16 cellular contexts compared by ENCODE assay signal in genomic region chr14:94644102-94644535, GRCh38. TPM values are rescaled to one million over a fixed set of nuclear protein-coding genes. Genes with fewer than 3 reads are reported as not detected.
DNase-seq lines count a peak whose midpoint lies in the region; ATAC-seq and TF ChIP-seq lines count a peak whose summit lies in the region.
"Had no signal": no experiment of that assay in that cellular context is flagged by ENCODE, and none has a peak within 500 bp of the region (broad histone marks: within the 10 kb centered on the region; RNA-seq: fewer than 3 reads in every experiment).

No MANE protein-coding gene starts in this region.

- no peak overlapping the region for H3K4me3 ChIP-seq in neural progenitor cell
- H3K4me3 ChIP-seq: BLaER1 treated with 17β-estradiol and CSF1 and Interleukin-3, amounts not matched to agents 10 nM and 100 nM had no signal

- TF ChIP-seq CTCF in neural progenitor cell (IDR thresholded peaks at IDR 0.05) (no peak), type B pancreatic cell (conservative IDR thresholded peaks at IDR 0.05) (no peak)

- ATAC-seq in activated CD8-positive, alpha-beta memory T cell treated with anti-CD3 and anti-CD28 coated beads, Interleukin-2, amount 10 ng/mL, durations not matched to agents 7 days and 5 days, result no peak

- H3K4me2 ChIP-seq in neural progenitor cell, result no peak overlapping the region

- H4K20me1 ChIP-seq in neural progenitor cell (ENCODE audit: low read depth), result no peaks in the 10 kb centered on the region
- H4K20me1 ChIP-seq: BLaER1 treated with 17β-estradiol and CSF1 and Interleukin-3, amounts not matched to agents 10 nM and 100 nM had no signal

- peaks cover 2% of the 10 kb centered on the region for H3K9me3 Mint-ChIP-seq in activated CD8-positive, alpha-beta memory T cell treated with anti-CD3 and anti-CD28 coated beads, Interleukin-2, amount 10 ng/mL, durations not matched to agents 7 days and 5 days (ENCODE audit: low read depth)
- peaks cover 7% of the 10 kb centered on the region for H3K9me3 Mint-ChIP-seq in neural progenitor cell
- H3K9me3 Mint-ChIP-seq in type B pancreatic cell, result no peaks in the 10 kb centered on the region

- no peaks in the 10 kb centered on the region for H3K9me3 ChIP-seq in neural progenitor cell (ENCODE audit: low read depth)

- no peaks in the 10 kb centered on the region for H3K27me3 ChIP-seq in neural progenitor cell
- H3K27me3 ChIP-seq: BLaER1 treated with 17β-estradiol and CSF1 and Interleukin-3, amounts not matched to agents 10 nM and 100 nM had no signal

- no peaks in the 10 kb centered on the region for H3K36me3 Mint-ChIP-seq in activated CD8-positive, alpha-beta memory T cell treated with anti-CD3 and anti-CD28 coated beads, Interleukin-2, amount 10 ng/mL, durations not matched to agents 7 days and 5 days
- no peaks in the 10 kb centered on the region for H3K36me3 Mint-ChIP-seq in neural progenitor cell
- no peaks in the 10 kb centered on the region for H3K36me3 Mint-ChIP-seq in type B pancreatic cell

- no peak overlapping the region for H3K9ac ChIP-seq in neural progenitor cell
- H3K9ac ChIP-seq: BLaER1 treated with 17β-estradiol and CSF1 and Interleukin-3, amounts not matched to agents 10 nM and 100 nM had no signal

- H2AFZ ChIP-seq in neural progenitor cell (replicated peaks), result no peak overlapping the region

- H3K4me3 Mint-ChIP-seq in activated CD8-positive, alpha-beta memory T cell treated with anti-CD3 and anti-CD28 coated beads, Interleukin-2, amount 10 ng/mL, durations not matched to agents 7 days and 5 days, result no peak overlapping the region
- peak overlapping the region; percentile 21 for H3K4me3 Mint-ChIP-seq in neural progenitor cell
- no peak overlapping the region for H3K4me3 Mint-ChIP-seq in type B pancreatic cell
- H3K4me3 Mint-ChIP-seq: CD4-positive, CD25-positive, alpha-beta regulatory T cell; HFFc6 had no signal

- H3K27me3 Mint-ChIP-seq in activated CD8-positive, alpha-beta memory T cell treated with anti-CD3 and anti-CD28 coated beads, Interleukin-2, amount 10 ng/mL, durations not matched to agents 7 days and 5 days, result no peaks in the 10 kb centered on the region
- peaks cover 6% of the 10 kb centered on the region for H3K27me3 Mint-ChIP-seq in neural progenitor cell (ENCODE audit: insufficient read depth, low read depth)
- H3K27me3 Mint-ChIP-seq in type B pancreatic cell, result peaks cover 3% of the 10 kb centered on the region
- H3K27me3 Mint-ChIP-seq: CD4-positive, CD25-positive, alpha-beta regulatory T cell had no signal

- H3K4me1 ChIP-seq in neural progenitor cell, result no peaks in the 10 kb centered on the region

- CTCF ChIA-PET in activated CD8-positive, alpha-beta memory T cell treated with anti-CD3 and anti-CD28 coated beads, Interleukin-2, amount 10 ng/mL, durations not matched to agents 7 days and 5 days (lab: Charles Lee), result no interaction called here

- no peaks in the 10 kb centered on the region for H3K79me2 ChIP-seq in neural progenitor cell (ENCODE audit: low read depth)

- peak; percentile 12 for DNase-seq in activated CD8-positive, alpha-beta memory T cell treated with anti-CD3 and anti-CD28 coated beads, Interleukin-2, amount 10 ng/mL, durations not matched to agents 7 days and 5 days
- DNase-seq in activated CD8-positive, alpha-beta memory T cell treated with anti-CD3 and anti-CD28 coated beads for 24 hours, result no peak
- peak; percentile 22 for DNase-seq in islet precursor cell
- DNase-seq in neural progenitor cell (ENCODE audit: low spot score), result no peak
- DNase-seq in type B pancreatic cell (ENCODE audit: extremely low spot score, unreplicated experiment), result peak; percentile 47
- no peak for DNase-seq in COLO829 (ENCODE audit: low spot score)
- no peak for DNase-seq in AG08396 (ENCODE audit: low spot score)
- DNase-seq: 8988T; Calu3; CD4-positive, CD25-positive, alpha-beta regulatory T cell; DMS 273 treated with DMSO at 0.1 percent for 48 hours; HCEC 1CT; HFFc6 had no signal

- H3K27ac ChIP-seq in neural progenitor cell, result no peak overlapping the region
- H3K27ac ChIP-seq: BLaER1 treated with 17β-estradiol and CSF1 and Interleukin-3, amounts not matched to agents 10 nM and 100 nM had no signal

- no peaks in the 10 kb centered on the region for H3K36me3 ChIP-seq in neural progenitor cell

- no peak overlapping the region for H3K27ac Mint-ChIP-seq in activated CD8-positive, alpha-beta memory T cell treated with anti-CD3 and anti-CD28 coated beads, Interleukin-2, amount 10 ng/mL, durations not matched to agents 7 days and 5 days
- H3K27ac Mint-ChIP-seq in neural progenitor cell, result peak overlapping the region; percentile 41
- no peak overlapping the region for H3K27ac Mint-ChIP-seq in type B pancreatic cell
- H3K27ac Mint-ChIP-seq: HFFc6 had no signal

- H3F3A ChIP-seq in neural progenitor cell (ENCODE audit: low read depth), result no peaks in the 10 kb centered on the region

- no peaks in the 10 kb centered on the region for H3K4me1 Mint-ChIP-seq in activated CD8-positive, alpha-beta memory T cell treated with anti-CD3 and anti-CD28 coated beads, Interleukin-2, amount 10 ng/mL, durations not matched to agents 7 days and 5 days
- H3K4me1 Mint-ChIP-seq in neural progenitor cell (peaks cover 9% of the 10 kb centered on the region), type B pancreatic cell (ENCODE audit: unreplicated experiment) (no peaks in the 10 kb centered on the region)
- H3K4me1 Mint-ChIP-seq: CD4-positive, CD25-positive, alpha-beta regulatory T cell had no signal

RNA-seq across cellular contexts. Expression of gene SERPINA3, which starts 31.9 kb away (rescaled TPM):
- not detected for total RNA-seq in activated CD8-positive, alpha-beta memory T cell treated with anti-CD3 and anti-CD28 coated beads, Interleukin-2, amount 10 ng/mL, durations not matched to agents 7 days and 5 days
- not detected in 2 replicates for total RNA-seq in neural progenitor cell (ENCODE audit: low replicate concordance)
- total RNA-seq in type B pancreatic cell (ENCODE audit: low replicate concordance), result 3.5 and 7.1 TPM in 2 replicates
- total RNA-seq: CD4-positive, CD25-positive, alpha-beta regulatory T cell; Daoy; HFFc6; HT1080 had no signal

Comparison
In these comparisons a context has a peak if more than half of its experiments do, and no peak if none do; other contexts are left out.
1. DNase-seq: peak in activated CD8-positive, alpha-beta memory T cell treated with anti-CD3 and anti-CD28 coated beads, Interleukin-2, amount 10 ng/mL, durations not matched to agents 7 days and 5 days (single experiment), islet precursor cell (single experiment) and type B pancreatic cell (single experiment); none in activated CD8-positive, alpha-beta memory T cell treated with anti-CD3 and anti-CD28 coated beads for 24 hours (single experiment), neural progenitor cell (single experiment), COLO829 (single experiment) and AG08396 (single experiment).